11 cellular contexts compared by ENCODE assay signal in genomic region chr7:16916111-16916639, GRCh38. TPM values are rescaled to one million over a fixed set of nuclear protein-coding genes. Genes with fewer than 3 reads are reported as not detected.
DNase-seq lines count a peak whose midpoint lies in the region; ATAC-seq and TF ChIP-seq lines count a peak whose summit lies in the region.
"Had no signal": no experiment of that assay in that cellular context is flagged by ENCODE, and none has a peak within 500 bp of the region (broad histone marks: within the 10 kb centered on the region; RNA-seq: fewer than 3 reads in every experiment).

No MANE protein-coding gene starts in this region.

- H3K27me3 ChIP-seq in GM23248 (replicated peaks; ENCODE audit: insufficient read depth) (no peaks in the 10 kb centered on the region), SJSA1 (replicated peaks) (no peaks in the 10 kb centered on the region)
- H3K27me3 ChIP-seq: ovary had no signal

- H3K9ac ChIP-seq in GM23248, result no peak overlapping the region

- H3K4me1 ChIP-seq in GM23248 (ENCODE audit: insufficient read depth), result peaks cover 24% of the 10 kb centered on the region
- peaks cover 34% of the 10 kb centered on the region for H3K4me1 ChIP-seq in SJSA1 (replicated peaks)

- H3K4me3 ChIP-seq in GM23248 (no peak overlapping the region), SJSA1 (0 out of 2 replicates have a peak overlapping the region, but pooled peaks have one; percentile 2), foreskin fibroblast (ENCODE audit: low read depth in 1 of 2, low read length in 2 of 2) (no peak overlapping the region)
- H3K4me3 ChIP-seq: ovary had no signal

- H3K9me3 ChIP-seq in GM23248 (ENCODE audit: low read depth) (no peaks in the 10 kb centered on the region), SJSA1 (replicated peaks) (no peaks in the 10 kb centered on the region)
- H3K9me3 ChIP-seq: ovary had no signal

- H3K79me2 ChIP-seq in GM23248 (ENCODE audit: insufficient read depth), result no peaks in the 10 kb centered on the region

- peak overlapping the region; percentile 49 for H2AFZ ChIP-seq in GM23248

- ATAC-seq in HG02759 (IDR thresholded peaks at IDR 0.05; ENCODE audit: unreplicated experiment), result no peak

- DNase-seq in A172 (ENCODE audit: low spot score) (peak; percentile 80), GM23248 (peak; percentile 81), SJSA1 (ENCODE audit: low read depth in 1 of 2, low spot score in 2 of 2) (peak; percentile 59 to 80), foreskin fibroblast (peak; percentile 67 to 81), SK-N-DZ (ENCODE audit: low spot score) (no peak), NCI-H1105 treated with DMSO at 0.1 percent for 48 hours (lab: John Stamatoyannopoulos, UW) (no peak), NCI-H1105 (lab: John Stamatoyannopoulos, UW) (no peak)
- DNase-seq: activated naive CD4-positive, alpha-beta T cell treated with anti-CD3 and anti-CD28 coated beads for 36 hours; ovary; T-helper 1 cell had no signal

- H3F3A ChIP-seq in GM23248 (ENCODE audit: insufficient read depth), result peaks cover 13% of the 10 kb centered on the region

- peak overlapping the region; percentile 46 for H3K27ac ChIP-seq in GM23248
- H3K27ac ChIP-seq in SJSA1, result peak overlapping the region; percentile 62
- H3K27ac ChIP-seq: ovary had no signal

- 70% methylated on average over 1 of the region's 1 CpG for WGBS in GM23248 (ENCODE audit: low coverage in 1 of 2, low lambda C conversion rate in 2 of 2, missing lambda C conversion rate in 2 of 2), 2 experiments

- in situ Hi-C loops in GM23248 (cut with MboI), result loop anchor here (5.0 to 10.0 kb wide), 2 partner anchors 219 to 801 kb away; no protein-coding TSS in a partner anchor

- H3K36me3 ChIP-seq in GM23248 (ENCODE audit: low read depth) (no peaks in the 10 kb centered on the region), SJSA1 (no peaks in the 10 kb centered on the region)
- H3K36me3 ChIP-seq: ovary had no signal

- H3K9me2 ChIP-seq in GM23248 (ENCODE audit: insufficient read depth), result no peaks in the 10 kb centered on the region

- H3K4me2 ChIP-seq in GM23248 (ENCODE audit: unreplicated experiment), result peak overlapping the region; percentile 3

- no peaks in the 10 kb centered on the region for H4K20me1 ChIP-seq in GM23248 (ENCODE audit: insufficient read depth)

- TF ChIP-seq CTCF in foreskin fibroblast (IDR thresholded peaks at IDR 0.05; ENCODE audit: low read depth, low read length), result no peak

RNA-seq across cellular contexts. Expression of gene AGR3, which starts 34.4 kb away (rescaled TPM):
- total RNA-seq in A172 (2014; rRNA removed; shearing (Covaris generic)), result not detected in 2 replicates
- total RNA-seq in GM23248 (2014; rRNA removed; shearing (Covaris generic)), result not detected in 2 replicates
- not detected in 2 replicates for polyA plus RNA-seq in GM23248 (2016; fragmentation: Nextera tagmentation; extraction: Ambion mirVana)
- not detected in 2 replicates for total RNA-seq in SJSA1 (2014; rRNA removed; shearing (Covaris generic))
- not detected in 2 replicates for polyA plus RNA-seq in SK-N-DZ (2014; cell fraction: cytosol; rRNA removed)
- polyA plus RNA-seq in SK-N-DZ (2014; cell fraction: nucleus; rRNA removed), result not detected in 2 replicates
- total RNA-seq: activated naive CD4-positive, alpha-beta T cell treated with anti-CD3 and anti-CD28 coated beads for 36 hours had no signal

Comparison
In these comparisons a context has a peak if more than half of its experiments do, and no peak if none do; other contexts are left out.
1. DNase-seq: peak in A172 (single experiment), GM23248 (single experiment), SJSA1 (2 of 2) and foreskin fibroblast (2 of 2); none in SK-N-DZ (single experiment), NCI-H1105 treated with DMSO at 0.1 percent for 48 hours (single experiment) and NCI-H1105 (single experiment).